15 cellular contexts compared by ENCODE assay signal in the genomic region with DNA sequence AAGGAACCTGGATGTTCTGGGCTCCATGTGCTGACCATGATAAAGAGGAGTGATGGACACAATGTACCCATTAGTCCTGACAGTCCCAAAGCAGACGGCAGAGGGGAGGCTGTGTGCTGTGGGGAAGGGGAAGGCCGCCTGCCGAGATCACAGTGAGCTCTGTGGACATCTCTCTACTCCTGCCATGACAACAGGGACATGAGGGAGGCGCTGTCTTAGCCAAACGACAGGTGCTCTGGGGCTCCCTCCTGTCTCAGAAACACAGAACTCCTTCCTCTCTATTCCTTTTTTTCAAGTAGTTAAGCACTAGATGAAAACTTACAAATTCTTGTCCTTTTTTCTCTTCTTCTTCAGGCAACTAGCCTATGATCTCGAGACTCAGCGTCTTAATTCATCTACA.
DNase-seq lines count a peak whose midpoint lies in the region; ATAC-seq lines count a peak whose summit lies in the region.
"Had no signal": no experiment of that assay in that cellular context is flagged by ENCODE, and none has a peak within 500 bp of the region (broad histone marks: within the 10 kb centered on the region; RNA-seq: fewer than 3 reads in every experiment).

No MANE protein-coding gene starts in this region.

- no peak overlapping the region for H3K23ac ChIP-seq in mesendoderm (ENCODE audit: low read length)

- peak; percentile 45 for DNase-seq in mesendoderm
- no peak for DNase-seq in stimulated activated CD4-positive, alpha-beta T cell treated with anti-CD3 and anti-CD28 coated beads, Interleukin-2, amount 100 ng/mL, for 24 hours
- DNase-seq in Kasumi-1 (lab: John Stamatoyannopoulos, UW), result no peak
- DNase-seq: ACHN; CD4-positive, CD25-positive, alpha-beta regulatory T cell; DMS53; GM23248; NCI-H1092; NCI-H1694 treated with DMSO at 0.1 percent for 48 hours; SHP77 treated with DMSO at 0.1 percent for 48 hours had no signal

- no peak overlapping the region for H2BK5ac ChIP-seq in mesendoderm (ENCODE audit: low read length)

- H3K79me2 ChIP-seq in mesendoderm (ENCODE audit: control insufficient read depth, insufficient read depth, low read length), result no peaks in the 10 kb centered on the region

- H3K27me3 ChIP-seq in mesendoderm (ENCODE audit: insufficient read depth, low read length, poor library complexity), result no peaks in the 10 kb centered on the region

- H3K36me3 Mint-ChIP-seq in activated T-helper 17 cell treated with anti-CD3 and anti-CD28 coated beads, Interleukin-2, amount 50 U/mL, for 72 hours (ENCODE audit: low read depth), result peaks cover 17% of the 10 kb centered on the region

- no peaks in the 10 kb centered on the region for H3K27me3 Mint-ChIP-seq in activated T-helper 17 cell treated with anti-CD3 and anti-CD28 coated beads, Interleukin-2, amount 50 U/mL, for 72 hours
- H3K27me3 Mint-ChIP-seq: CD4-positive, CD25-positive, alpha-beta regulatory T cell had no signal

- no peaks in the 10 kb centered on the region for H3K9me3 Mint-ChIP-seq in activated T-helper 17 cell treated with anti-CD3 and anti-CD28 coated beads, Interleukin-2, amount 50 U/mL, for 72 hours
- H3K9me3 Mint-ChIP-seq: CD4-positive, CD25-positive, alpha-beta regulatory T cell had no signal

- no peak overlapping the region for H2BK15ac ChIP-seq in mesendoderm (replicated peaks; ENCODE audit: low read depth)

- H4K8ac ChIP-seq in mesendoderm (ENCODE audit: low read depth, low read length), result no peak overlapping the region

- H2BK120ac ChIP-seq in mesendoderm (ENCODE audit: low read depth, low read length), result no peak overlapping the region

- H3K36me3 ChIP-seq in mesendoderm (ENCODE audit: control insufficient read depth, insufficient read depth, low read length), result no peaks in the 10 kb centered on the region

- peak overlapping the region; percentile 22 for H3K4me3 Mint-ChIP-seq in activated T-helper 17 cell treated with anti-CD3 and anti-CD28 coated beads, Interleukin-2, amount 50 U/mL, for 72 hours
- H3K4me3 Mint-ChIP-seq: CD4-positive, CD25-positive, alpha-beta regulatory T cell had no signal

- no peak overlapping the region for H3K4me3 ChIP-seq in mesendoderm (ENCODE audit: low read length)
- H3K4me3 ChIP-seq: GM23248 had no signal

- H4K5ac ChIP-seq in mesendoderm (ENCODE audit: low read length), result no peak overlapping the region

- H3K27ac ChIP-seq in mesendoderm (ENCODE audit: low read depth, low read length), result no peak overlapping the region
- H3K27ac ChIP-seq: GM23248 had no signal

- no peak overlapping the region for H2AK5ac ChIP-seq in mesendoderm (ENCODE audit: low read length)

- ATAC-seq in GM21515 (IDR thresholded peaks at IDR 0.05; ENCODE audit: unreplicated experiment), result peak; percentile 50
- peak; percentile 40 for ATAC-seq in HG02885 (IDR thresholded peaks at IDR 0.05; ENCODE audit: poor library complexity, unreplicated experiment)
- no peak for ATAC-seq in activated T-helper 17 cell treated with anti-CD3 and anti-CD28 coated beads, Interleukin-2, amount 50 U/mL, for 72 hours (replicated peaks)
- no peak for ATAC-seq in HG02840 (IDR thresholded peaks at IDR 0.05; ENCODE audit: low FRiP score, unreplicated experiment)
- no peak for ATAC-seq in GM21825 (IDR thresholded peaks at IDR 0.05; ENCODE audit: unreplicated experiment)

- no peak overlapping the region for H3K18ac ChIP-seq in mesendoderm (ENCODE audit: low read length)

- H3K79me1 ChIP-seq in mesendoderm (ENCODE audit: low read length), result no peaks in the 10 kb centered on the region

- no peak overlapping the region for H3K9ac ChIP-seq in mesendoderm (ENCODE audit: low read length)
- H3K9ac ChIP-seq: GM23248 had no signal

- WGBS in mesendoderm (ENCODE audit: extremely low coverage, insufficient coverage, low lambda C conversion rate), result no CpG with 5 or more reads among the region's 7 CpGs

- no peak overlapping the region for H3K4me2 ChIP-seq in mesendoderm (ENCODE audit: low read length)

- no peak overlapping the region for H3K27ac Mint-ChIP-seq in activated T-helper 17 cell treated with anti-CD3 and anti-CD28 coated beads, Interleukin-2, amount 50 U/mL, for 72 hours
- H3K27ac Mint-ChIP-seq: CD4-positive, CD25-positive, alpha-beta regulatory T cell had no signal

- H3K4me1 Mint-ChIP-seq in activated T-helper 17 cell treated with anti-CD3 and anti-CD28 coated beads, Interleukin-2, amount 50 U/mL, for 72 hours, result peaks cover 13% of the 10 kb centered on the region

- no peak overlapping the region for H3K4ac ChIP-seq in mesendoderm (ENCODE audit: low read depth, low read length)

- H3K56ac ChIP-seq in mesendoderm (ENCODE audit: low read length), result no peak overlapping the region

- H3K4me1 ChIP-seq in mesendoderm (ENCODE audit: control insufficient read depth, low read depth, low read length), result peaks cover 2% of the 10 kb centered on the region

Comparison
In these comparisons a context has a peak if more than half of its experiments do, and no peak if none do; other contexts are left out.
1. ATAC-seq: peak in GM21515 (single experiment) and HG02885 (single experiment); none in activated T-helper 17 cell treated with anti-CD3 and anti-CD28 coated beads, Interleukin-2, amount 50 U/mL, for 72 hours (single experiment), HG02840 (single experiment) and GM21825 (single experiment).